In genomic region chr11:70490208-70490607, GRCh38 we compare ENCODE assay signal across 26 cellular contexts.
DNase-seq lines count a peak whose midpoint lies in the region; ATAC-seq, FAIRE-seq and TF ChIP-seq lines count a peak whose summit lies in the region.
"Had no signal": no experiment of that assay in that cellular context is flagged by ENCODE, and none has a peak within 500 bp of the region (broad histone marks: within the 10 kb centered on the region; RNA-seq: fewer than 3 reads in every experiment).

No MANE protein-coding gene starts in this region.

- peaks cover 0 to 5% (median 0%) of the 10 kb centered on the region in 4 donors for H3K4me1 ChIP-seq in right lobe of liver
- H3K4me1 ChIP-seq in HepG2 (ENCODE audit: insufficient read depth, low read length), result no peaks in the 10 kb centered on the region
- H3K4me1 ChIP-seq in aorta (ENCODE audit: control insufficient read depth in 1 of 2, insufficient read depth in 2 of 2, low read length in 2 of 2), result no peaks in the 10 kb centered on the region
- no peaks in the 10 kb centered on the region for H3K4me1 ChIP-seq in BE2C
- H3K4me1 ChIP-seq: body of pancreas, suprapubic skin had no signal

- no peak overlapping the region for H2AFZ ChIP-seq in HepG2 (ENCODE audit: low read length)

- H3K79me2 ChIP-seq in HepG2 (ENCODE audit: insufficient read depth, low read length), result no peaks in the 10 kb centered on the region

- no peak for TF ChIP-seq RAD21 in HepG2 (CRISPR knock-in tag; IDR thresholded peaks at IDR 0.05)

- no peak for ATAC-seq in right lobe of liver
- no peak for ATAC-seq in HepG2
- ATAC-seq in WTC11, result no peak
- ATAC-seq in aorta (ENCODE audit: low FRiP score), result no peak
- no peak for ATAC-seq in HG02938 (IDR thresholded peaks at IDR 0.05; ENCODE audit: unreplicated experiment)
- ATAC-seq: body of pancreas had no signal

- peaks cover 13% of the 10 kb centered on the region for H3K9me3 Mint-ChIP-seq in WTC11

- no peak for TF ChIP-seq POLR2A in right lobe of liver (IDR thresholded peaks at IDR 0.05)
- TF ChIP-seq POLR2A in HepG2 (IDR thresholded peaks at IDR 0.05; ENCODE audit: insufficient read depth in 1 of 2, low read depth in 2 of 2, low read length in 2 of 2), result no peak

- no peaks in the 10 kb centered on the region for H4K20me1 ChIP-seq in HepG2 (ENCODE audit: insufficient read depth, low read length)
- H4K20me1 ChIP-seq: BLaER1 treated with 17β-estradiol and CSF1 and Interleukin-3, amounts not matched to agents 10 nM and 100 nM had no signal

- no peaks in the 10 kb centered on the region for H3K27me3 Mint-ChIP-seq in WTC11 (ENCODE audit: low read depth)

- POLR2A ChIA-PET in HepG2 (lab: Yijun Ruan, JAX), result no interaction called here
- POLR2A ChIA-PET in WTC11 (lab: Charles Lee), result no interaction called here

- TF ChIP-seq EP300 in HepG2 (IDR thresholded peaks at IDR 0.05; ENCODE audit: low read depth in 2 of 2, low read length in 2 of 2) (no peak), HepG2 (CRISPR knock-in tag; IDR thresholded peaks at IDR 0.05; ENCODE audit: borderline replicate concordance) (no peak)

- H3K27ac Mint-ChIP-seq in WTC11, result no peak overlapping the region
- H3K27ac Mint-ChIP-seq: activated B cell treated with CpG ODN at 0.5 μM for 24 hours, naive B cell had no signal

- H3K36me3 Mint-ChIP-seq in WTC11, result peaks cover 43% of the 10 kb centered on the region

- CTCF ChIA-PET in HepG2 (lab: Yijun Ruan, JAX; ENCODE audit: low intra/inter-chr PET ratio, low total read pairs), result no interaction called here
- CTCF ChIA-PET in WTC11 (lab: Charles Lee), result no interaction called here

- TF ChIP-seq CTCF in right lobe of liver (IDR thresholded peaks at IDR 0.05) (no peak), HepG2 (CRISPR knock-in tag; IDR thresholded peaks at IDR 0.05) (no peak), WTC11 (IDR thresholded peaks at IDR 0.05) (no peak), BE2C (IDR thresholded peaks at IDR 0.05; ENCODE audit: low read depth, low read length) (no peak)

- peak in 2 of 3 donors; percentile 6 to 35 for DNase-seq in right lobe of liver
- no peak for DNase-seq in HepG2 (ENCODE audit: low spot score)
- DNase-seq in WTC11 (ENCODE audit: low spot score), result no peak
- peak; percentile 64 for DNase-seq in posterior vena cava (ENCODE audit: low spot score)
- peak; percentile 25 to 28 for DNase-seq in aorta
- no peak for DNase-seq in MV-4-11 (lab: John Stamatoyannopoulos, UW)
- no peak for DNase-seq in BE2C
- DNase-seq: activated B cell treated with CpG ODN at 0.5 μM for 24 hours; activated CD8-positive, alpha-beta memory T cell treated with anti-CD3 and anti-CD28 coated beads for 24 hours; activated effector memory CD4-positive, alpha-beta T cell treated with anti-CD3 and anti-CD28 coated beads, Interleukin-2, amount 50 U/mL, for 16 hours; body of pancreas; COR-L47; DMS79; GDM1; Kasumi-1; naive B cell; NCI-H1436 treated with DMSO at 0.1 percent for 48 hours; NCI-H82; SK-N-SH had no signal

- no peak for FAIRE-seq in HepG2 (lab: Jason Lieb, UNC)
- FAIRE-seq: endothelial cell of umbilical vein had no signal

- no peaks in the 10 kb centered on the region for H3K36me3 ChIP-seq in right lobe of liver
- peaks cover 19 to 27% of the 10 kb centered on the region in 2 experiments; a peak in 4 of 5 replicates for H3K36me3 ChIP-seq in HepG2 (replicated peaks in 1 of 2; ENCODE audit: control insufficient read depth in 1 of 2, insufficient read depth in 2 of 2, low read length in 2 of 2)
- H3K36me3 ChIP-seq in aorta (ENCODE audit: control insufficient read depth in 1 of 2, insufficient read depth in 2 of 2, low read length in 1 of 2), result no peaks in the 10 kb centered on the region
- no peaks in the 10 kb centered on the region for H3K36me3 ChIP-seq in BE2C
- H3K36me3 ChIP-seq: suprapubic skin had no signal

- H3K4me1 Mint-ChIP-seq in WTC11, result no peaks in the 10 kb centered on the region
- H3K4me1 Mint-ChIP-seq: activated B cell treated with CpG ODN at 0.5 μM for 24 hours, naive B cell had no signal

- H3K4me3 ChIP-seq in right lobe of liver, result no peak overlapping the region
- H3K4me3 ChIP-seq in HepG2 (replicated peaks in 1 of 3; ENCODE audit: insufficient read depth in 1 of 3, low read depth in 2 of 3, low read length in 3 of 3), result no peak overlapping the region
- H3K4me3 ChIP-seq in aorta (ENCODE audit: low read length in 2 of 2), result no peak overlapping the region
- no peak overlapping the region for H3K4me3 ChIP-seq in BE2C (ENCODE audit: low read depth, low read length)
- H3K4me3 ChIP-seq: BLaER1 treated with 17β-estradiol and CSF1 and Interleukin-3, amounts not matched to agents 10 nM and 100 nM; body of pancreas; skin epidermis; suprapubic skin had no signal

- no peak overlapping the region for H3K4me3 Mint-ChIP-seq in WTC11
- H3K4me3 Mint-ChIP-seq: activated B cell treated with CpG ODN at 0.5 μM for 24 hours had no signal

- no TSS peak for BruUV-seq in HepG2 (replicated peaks; lab: Mats Ljungman, UMichigan)

- in situ Hi-C loops in HepG2 (cut with HindIII; ENCODE audit: extremely low pct_ligation_motif_present, low pct_unique_long_range_greater_than_20kb), result no loop called here

- H3K9ac ChIP-seq in HepG2 (ENCODE audit: insufficient read depth, low read depth, low read length), result no peak overlapping the region
- H3K9ac ChIP-seq: BLaER1 treated with 17β-estradiol and CSF1 and Interleukin-3, amounts not matched to agents 10 nM and 100 nM; SK-N-SH had no signal

- intact Hi-C loops in right lobe of liver (cut with DNase I), result no loop called here
- intact Hi-C loops in HepG2 (cut with micrococcal nuclease; ENCODE audit: unreplicated experiment), result no loop called here
- intact Hi-C loops in posterior vena cava (cut with DNase I), result no loop called here
- intact Hi-C loops in aorta (cut with DNase I), result no loop called here

- no peak overlapping the region for H3K4me2 ChIP-seq in HepG2 (ENCODE audit: low read depth, low read length)
- H3K4me2 ChIP-seq: BLaER1 treated with 17β-estradiol and CSF1 and Interleukin-3, amounts not matched to agents 10 nM and 100 nM; SK-N-SH had no signal

- H3K27ac ChIP-seq in right lobe of liver (no peak overlapping the region), HepG2 (ENCODE audit: extremely low read length, insufficient read depth, low read length) (no peak overlapping the region), aorta (ENCODE audit: low read depth in 1 of 2, low read length in 2 of 2) (no peak overlapping the region)
- H3K27ac ChIP-seq: BLaER1 treated with 17β-estradiol and CSF1 and Interleukin-3, amounts not matched to agents 10 nM and 100 nM; body of pancreas; HL-60; RWPE1; skin epidermis; suprapubic skin had no signal

- WGBS in right lobe of liver (ENCODE audit: insufficient coverage, low coverage, low lambda C conversion rate, missing lambda C conversion rate), result no CpG with 5 or more reads among the region's 13 CpGs
- 100% methylated on average over 12 of the region's 13 CpGs for WGBS in HepG2 (ENCODE audit: low lambda C conversion rate)
- WGBS in aorta, 2 donors, result 94 to 95% methylated on average over 13 of the region's 13 CpGs

- H3K9me3 ChIP-seq in right lobe of liver (no peaks in the 10 kb centered on the region), HepG2 (ENCODE audit: low read length) (peaks cover 10% of the 10 kb centered on the region; the same call in 1 of the 2 replicates), aorta (ENCODE audit: control insufficient read depth, low read length) (peaks cover 5% of the 10 kb centered on the region), BE2C (peaks cover 5% of the 10 kb centered on the region)
- H3K9me3 ChIP-seq: SK-N-SH had no signal

- H3K27me3 ChIP-seq in right lobe of liver (no peaks in the 10 kb centered on the region), HepG2 (ENCODE audit: control insufficient read depth in 1 of 2, insufficient read depth in 2 of 2, low read length in 2 of 2) (no peaks in the 10 kb centered on the region), aorta (ENCODE audit: control insufficient read depth in 1 of 2, insufficient read depth in 2 of 2, low read length in 1 of 2) (no peaks in the 10 kb centered on the region), BE2C (no peaks in the 10 kb centered on the region)
- H3K27me3 ChIP-seq: BLaER1 treated with 17β-estradiol and CSF1 and Interleukin-3, amounts not matched to agents 10 nM and 100 nM; body of pancreas; suprapubic skin had no signal

TF ChIP-seq in HepG2, 621 proteins besides CTCF, POLR2A, EP300 and RAD21 (continues in another document):
- TF ChIP-seq ZNF253 (CRISPR knock-in tag; IDR thresholded peaks at IDR 0.05; ENCODE audit: borderline replicate concordance), result no peak
- no peak for TF ChIP-seq SMYD3 (CRISPR knock-in tag; IDR thresholded peaks at IDR 0.05)
- TF ChIP-seq RCOR2 (CRISPR knock-in tag; IDR thresholded peaks at IDR 0.05), result no peak
- no peak for TF ChIP-seq CC2D1A (CRISPR knock-in tag; IDR thresholded peaks at IDR 0.05)

TF ChIP-seq in WTC11, 78 proteins besides CTCF, POLR2A, EP300 and RAD21:
- TF ChIP-seq ZBTB21 (CRISPR knock-in tag; IDR thresholded peaks at IDR 0.05; ENCODE audit: borderline replicate concordance) (no peak), ZNF423 (CRISPR knock-in tag; IDR thresholded peaks at IDR 0.05) (no peak), ZNF138 (CRISPR knock-in tag; conservative IDR thresholded peaks at IDR 0.05) (no peak), FOXP1 (CRISPR knock-in tag; IDR thresholded peaks at IDR 0.05; ENCODE audit: borderline replicate concordance) (0 out of 2 replicates have a peak, but pooled peaks have one; percentile 25), NR1H2 (CRISPR knock-in tag; IDR thresholded peaks at IDR 0.05) (no peak), ELF4 (CRISPR knock-in tag; IDR thresholded peaks at IDR 0.05; ENCODE audit: low read depth) (no peak), E2F1 (CRISPR knock-in tag; IDR thresholded peaks at IDR 0.05) (no peak), CBFB (CRISPR knock-in tag; IDR thresholded peaks at IDR 0.05; ENCODE audit: low read depth) (no peak)

Comparison
In these comparisons a context has a peak if more than half of its experiments do, and no peak if none do; other contexts are left out.
1. DNase-seq: peak in right lobe of liver (2 of 3), posterior vena cava (single experiment) and aorta (2 of 2); none in HepG2 (single experiment), WTC11 (single experiment), MV-4-11 (single experiment) and BE2C (single experiment).